18 cellular contexts compared by ENCODE assay signal in genomic region chrX:18047440-18047940, GRCh38.
"Had no signal": no experiment of that assay in that cellular context is flagged by ENCODE, and none has a peak within 500 bp of the region (broad histone marks: within the 10 kb centered on the region; RNA-seq: fewer than 3 reads in every experiment).

No MANE protein-coding gene starts in this region.

- H3K4me2 ChIP-seq: smooth muscle cell had no signal

- H3K27me3 ChIP-seq: ovary, right atrium auricular region, sigmoid colon, suprapubic skin, thyroid gland had no signal

- H3K4me3 Mint-ChIP-seq: dendritic cell treated with granulocyte-macrophage colony-stimulating factor and Interleukin-4, amounts not matched to agents 40 ng/mL and 50 ng/mL, for 4 days; effector memory CD8-positive, alpha-beta T cell; naive thymus-derived CD8-positive, alpha-beta T cell; neural crest cell; type B pancreatic cell had no signal

- H3K36me3 ChIP-seq: heart left ventricle, ovary, right atrium auricular region, sigmoid colon, suprapubic skin, thyroid gland had no signal

- H3K4me3 ChIP-seq: heart left ventricle, ovary, right atrium auricular region, sigmoid colon, smooth muscle cell, suprapubic skin, thyroid gland had no signal

- H3K9me3 Mint-ChIP-seq: dendritic cell treated with granulocyte-macrophage colony-stimulating factor and Interleukin-4, amounts not matched to agents 40 ng/mL and 50 ng/mL, for 4 days had no signal

- DNase-seq: effector memory CD8-positive, alpha-beta T cell; foreskin melanocyte; heart left ventricle; hippocampal formation; kidney glomerular epithelial cell; mammary epithelial cell; naive thymus-derived CD8-positive, alpha-beta T cell; ovary; sigmoid colon; stimulated activated CD4-positive, alpha-beta T cell treated with anti-CD3 and anti-CD28 coated beads, Interleukin-2, amount 100 ng/mL, for 48 hours; stimulated activated naive CD4-positive, alpha-beta T cell treated with Interleukin-2 at 50 U/mL for 16 hours; thyroid gland had no signal

- H3K27ac ChIP-seq: heart left ventricle, ovary, right atrium auricular region, sigmoid colon, suprapubic skin, thyroid gland had no signal

- H3K4me1 ChIP-seq: heart left ventricle, right atrium auricular region, sigmoid colon, suprapubic skin, thyroid gland had no signal

- ATAC-seq: effector memory CD8-positive, alpha-beta T cell; heart left ventricle; naive thymus-derived CD8-positive, alpha-beta T cell had no signal

- H3K4me1 Mint-ChIP-seq: naive thymus-derived CD8-positive, alpha-beta T cell; neural crest cell had no signal

- H3K9me3 ChIP-seq: heart left ventricle, ovary, sigmoid colon, suprapubic skin, thyroid gland had no signal

- H3K27ac Mint-ChIP-seq: dendritic cell treated with granulocyte-macrophage colony-stimulating factor and Interleukin-4, amounts not matched to agents 40 ng/mL and 50 ng/mL, for 4 days; effector memory CD8-positive, alpha-beta T cell; naive thymus-derived CD8-positive, alpha-beta T cell; type B pancreatic cell had no signal

- H3K27me3 Mint-ChIP-seq: dendritic cell treated with granulocyte-macrophage colony-stimulating factor and Interleukin-4, amounts not matched to agents 40 ng/mL and 50 ng/mL, for 4 days; effector memory CD8-positive, alpha-beta T cell; naive thymus-derived CD8-positive, alpha-beta T cell; type B pancreatic cell had no signal
